Comparison of ENCODE assay signal across 20 cellular contexts in genomic region chr15:64766041-64766440, GRCh38. TPM values are rescaled to one million over a fixed set of nuclear protein-coding genes. Genes with fewer than 3 reads are reported as not detected.
"Had no signal": no experiment of that assay in that cellular context is flagged by ENCODE, and none has a peak within 500 bp of the region (broad histone marks: within the 10 kb centered on the region; RNA-seq: fewer than 3 reads in every experiment).

No MANE protein-coding gene starts in this region.

- H3K4me1 ChIP-seq: ascending aorta, lower lobe of right lung, parathyroid adenoma, suprapubic skin, vagina had no signal

- ATAC-seq: activated T-cell treated with anti-CD3 and anti-CD28 coated beads, Interleukin-2, amount 50 U/mL, for 72 hours; esophagus mucosa; lower lobe of right lung; natural killer cell; stimulated activated naive CD8-positive, alpha-beta T cell treated with anti-CD3 and anti-CD28 coated beads, Interleukin-15, Interleukin-2, amounts not matched to agents 100 U/mL and 50 U/mL, for 24 hours had no signal

- H3K27ac Mint-ChIP-seq: activated T-cell treated with anti-CD3 and anti-CD28 coated beads, Interleukin-2, amount 50 U/mL, for 72 hours; natural killer cell had no signal

- H3K27me3 ChIP-seq: ascending aorta, suprapubic skin, vagina had no signal

- H3K4me3 ChIP-seq: ascending aorta, lower lobe of right lung, suprapubic skin, vagina had no signal

- H3K4me3 Mint-ChIP-seq: activated T-cell treated with anti-CD3 and anti-CD28 coated beads, Interleukin-2, amount 50 U/mL, for 72 hours; natural killer cell had no signal

- DNase-seq: activated CD4-positive, alpha-beta T cell treated with anti-CD3 and anti-CD28 coated beads for 1 hour; activated CD4-positive, alpha-beta T cell treated with anti-CD3 and anti-CD28 coated beads, Interleukin-2, amount 50 U/mL, for 4 hours; activated effector memory CD4-positive, alpha-beta T cell treated with anti-CD3 and anti-CD28 coated beads, Interleukin-2, amount 50 U/mL, for 16 hours; activated naive CD4-positive, alpha-beta T cell treated with anti-CD3 and anti-CD28 coated beads, Interleukin-2, amount 50 U/mL, for 16 hours; activated T-cell treated with anti-CD3 and anti-CD28 coated beads, Interleukin-2, amount 50 U/mL, for 72 hours; cerebellar nuclear complex; cortex of kidney; lower lobe of right lung; natural killer cell; stimulated activated CD4-positive, alpha-beta T cell treated with anti-CD3 and anti-CD28 coated beads, Interleukin-2, amount 100 ng/mL, for 24 hours; stimulated activated naive CD8-positive, alpha-beta T cell treated with anti-CD3 and anti-CD28 coated beads, Interleukin-15, Interleukin-2, amounts not matched to agents 100 U/mL and 50 U/mL, for 24 hours; T-helper 1 cell; trophoblast cell had no signal

- H3K27ac ChIP-seq: ascending aorta, lower lobe of right lung, neutrophil, parathyroid adenoma, suprapubic skin, vagina had no signal

- H3K36me3 ChIP-seq: ascending aorta, lower lobe of right lung, neutrophil, suprapubic skin, vagina had no signal

- H3K9me3 Mint-ChIP-seq: activated T-cell treated with anti-CD3 and anti-CD28 coated beads, Interleukin-2, amount 50 U/mL, for 72 hours; natural killer cell had no signal

- H3K36me3 Mint-ChIP-seq: natural killer cell had no signal

- H3K9me3 ChIP-seq: ascending aorta, lower lobe of right lung, neutrophil, suprapubic skin, vagina had no signal

RNA-seq across cellular contexts. Expression of gene RBPMS2, which starts 9.3 kb away (rescaled TPM):
- total RNA-seq: activated CD8-positive, alpha-beta memory T cell treated with anti-CD3 and anti-CD28 coated beads for 36 hours; ascending aorta had no signal

RNA-seq across cellular contexts. Expression of gene PIF1, which starts 59.4 kb away (rescaled TPM):
- total RNA-seq: ascending aorta had no signal
